19 cellular contexts compared by ENCODE assay signal in genomic region chr2:46966576-46966975, GRCh38. TPM values are rescaled to one million over a fixed set of nuclear protein-coding genes. Genes with fewer than 3 reads are reported as not detected.
DNase-seq lines count a peak whose midpoint lies in the region; ATAC-seq and TF ChIP-seq lines count a peak whose summit lies in the region.
"Had no signal": no experiment of that assay in that cellular context is flagged by ENCODE, and none has a peak within 500 bp of the region (broad histone marks: within the 10 kb centered on the region; RNA-seq: fewer than 3 reads in every experiment).

No MANE protein-coding gene starts in this region.

- H4K20me1 ChIP-seq in PC-3 (ENCODE audit: low read length), result no peaks in the 10 kb centered on the region

- no peak overlapping the region for H2AFZ ChIP-seq in PC-3 (ENCODE audit: low read length)

- BruUV-seq in Caco-2 (replicated peaks; lab: Mats Ljungman, UMichigan) (no TSS peak), PC-3 (replicated peaks; lab: Mats Ljungman, UMichigan) (no TSS peak)

- no peaks in the 10 kb centered on the region for H3K9me2 ChIP-seq in PC-3 (replicated peaks; ENCODE audit: low read length)

- H3K27me3 Mint-ChIP-seq in Caco-2 (ENCODE audit: insufficient read depth, unreplicated experiment), result no peaks in the 10 kb centered on the region
- H3K27me3 Mint-ChIP-seq: activated CD8-positive, alpha-beta memory T cell treated with anti-CD3 and anti-CD28 coated beads, Interleukin-2, amount 10 ng/mL, durations not matched to agents 7 days and 5 days; memory B cell; naive thymus-derived CD8-positive, alpha-beta T cell had no signal

- no peak for TF ChIP-seq EP300 in esophagus muscularis mucosa (IDR thresholded peaks at IDR 0.05)

- H3K36me3 Mint-ChIP-seq in Caco-2 (ENCODE audit: insufficient read depth, unreplicated experiment), result peaks cover 40% of the 10 kb centered on the region

- 94% methylated on average over 5 of the region's 5 CpGs for WGBS in esophagus muscularis mucosa
- WGBS in lower leg skin, 2 donors, result 76 to 86% methylated on average over 5 of the region's 5 CpGs

- H3K27me3 ChIP-seq in Caco-2 (replicated peaks; ENCODE audit: control insufficient read depth, insufficient read depth, low read length) (no peaks in the 10 kb centered on the region), PC-3 (ENCODE audit: low read length) (no peaks in the 10 kb centered on the region), esophagus muscularis mucosa (no peaks in the 10 kb centered on the region), skeletal muscle tissue (ENCODE audit: control insufficient read depth in 3 of 3, insufficient read depth in 3 of 3, low read length in 3 of 3) (no peaks in the 10 kb centered on the region), left ventricle myocardium inferior (ENCODE audit: low read depth) (no peaks in the 10 kb centered on the region)
- H3K27me3 ChIP-seq: SJCRH30 had no signal

- peaks cover 17% of the 10 kb centered on the region; the same call in 1 of the 2 replicates for H3K79me2 ChIP-seq in PC-3 (ENCODE audit: low read length)

- peaks cover 5% of the 10 kb centered on the region for H3F3A ChIP-seq in PC-3 (ENCODE audit: low read length, unreplicated experiment)

- ATAC-seq in PC-3, result no peak
- ATAC-seq in GM19463 (IDR thresholded peaks at IDR 0.05; ENCODE audit: unreplicated experiment), result no peak
- no peak for ATAC-seq in HG03139 (IDR thresholded peaks at IDR 0.05; ENCODE audit: unreplicated experiment)
- ATAC-seq: activated CD8-positive, alpha-beta memory T cell treated with anti-CD3 and anti-CD28 coated beads, Interleukin-2, amount 10 ng/mL, durations not matched to agents 7 days and 5 days; CD8-positive, alpha-beta T cell; naive thymus-derived CD8-positive, alpha-beta T cell had no signal

- no peak overlapping the region for H3K4me3 Mint-ChIP-seq in Caco-2 (ENCODE audit: unreplicated experiment)
- H3K4me3 Mint-ChIP-seq: activated CD8-positive, alpha-beta memory T cell treated with anti-CD3 and anti-CD28 coated beads, Interleukin-2, amount 10 ng/mL, durations not matched to agents 7 days and 5 days; CD8-positive, alpha-beta T cell; memory B cell; naive thymus-derived CD8-positive, alpha-beta T cell; T-helper 2 cell treated with Interferon-gamma antibody and Interleukin-4, amounts not matched to agents 5 μg/mL and 100 μg/mL, for 36 hours had no signal

- H3K9me3 ChIP-seq in Caco-2 (no peaks in the 10 kb centered on the region), PC-3 (ENCODE audit: low read length) (no peaks in the 10 kb centered on the region), esophagus muscularis mucosa (no peaks in the 10 kb centered on the region), skeletal muscle tissue (ENCODE audit: control insufficient read depth in 3 of 3, low read length in 3 of 3) (no peaks in the 10 kb centered on the region), left ventricle myocardium inferior (replicated peaks) (no peaks in the 10 kb centered on the region)
- H3K9me3 ChIP-seq: prostate gland, SJCRH30 had no signal

- 0 out of 2 replicates have a peak, but pooled peaks cover 2% of the 10 kb centered on the region for H3K36me3 ChIP-seq in Caco-2 (ENCODE audit: control insufficient read depth, insufficient read depth, low read length)
- H3K36me3 ChIP-seq in PC-3 (ENCODE audit: low read depth, low read length), result no peaks in the 10 kb centered on the region
- peaks cover 0 to 8% (median 4%) of the 10 kb centered on the region in 4 donors for H3K36me3 ChIP-seq in esophagus muscularis mucosa
- H3K36me3 ChIP-seq in skeletal muscle tissue (ENCODE audit: control insufficient read depth in 3 of 3, insufficient read depth in 3 of 3, low read length in 3 of 3), result peaks cover 0 to 8% (median 5%) of the 10 kb centered on the region in 3 donors
- no peaks in the 10 kb centered on the region for H3K36me3 ChIP-seq in left ventricle myocardium inferior
- H3K36me3 ChIP-seq: prostate gland, SJCRH30 had no signal

- peaks cover 59% of the 10 kb centered on the region for H3K4me1 ChIP-seq in Caco-2
- H3K4me1 ChIP-seq in PC-3 (ENCODE audit: insufficient read depth, low read length), result peaks cover 76% of the 10 kb centered on the region
- H3K4me1 ChIP-seq in esophagus muscularis mucosa, result peaks cover 27 to 87% (median 76%) of the 10 kb centered on the region in 4 donors
- H3K4me1 ChIP-seq in skeletal muscle tissue (ENCODE audit: control insufficient read depth in 3 of 3, insufficient read depth in 3 of 3, low read length in 3 of 3), result peaks cover 27 to 46% (median 32%) of the 10 kb centered on the region in 3 donors
- H3K4me1 ChIP-seq in left ventricle myocardium inferior, result peaks cover 33% of the 10 kb centered on the region
- H3K4me1 ChIP-seq: SJCRH30 had no signal

- POLR2A ChIA-PET in Caco-2 (lab: Charles Lee) (interaction anchor here (0.6 kb wide), 1 partner anchor 45 kb away, joined by 3 read pairs; no protein-coding TSS in a partner anchor), PC-3 (lab: Charles Lee; ENCODE audit: unreplicated experiment) (interaction anchor here (0.6 kb wide), 1 partner anchor 211 kb away, joined by 9 read pairs; no protein-coding TSS in a partner anchor)

- no peaks in the 10 kb centered on the region for H3K9me3 Mint-ChIP-seq in Caco-2 (ENCODE audit: unreplicated experiment)
- H3K9me3 Mint-ChIP-seq: CD8-positive, alpha-beta T cell; memory B cell; naive thymus-derived CD8-positive, alpha-beta T cell; T-helper 2 cell treated with Interferon-gamma antibody and Interleukin-4, amounts not matched to agents 5 μg/mL and 100 μg/mL, for 36 hours had no signal

- no peak overlapping the region for H3K9ac ChIP-seq in PC-3 (ENCODE audit: low read length)
- no peak overlapping the region for H3K9ac ChIP-seq in skeletal muscle tissue (ENCODE audit: low read depth in 1 of 3, low read length in 3 of 3)

- intact Hi-C loops in Caco-2 (cut with micrococcal nuclease; ENCODE audit: unreplicated experiment) (no loop called here), PC-3 (cut with micrococcal nuclease) (loop anchor here (5.0 kb wide), 1 partner anchor 49 kb away; the partner anchor contains the start of gene MCFD2), esophagus muscularis mucosa (cut with DNase I) (no loop called here), left ventricle myocardium inferior (cut with micrococcal nuclease) (no loop called here), lower leg skin (cut with DNase I; ENCODE audit: low total_unique reads) (no loop called here)

- CTCF ChIA-PET in Caco-2 (lab: Charles Lee), result interaction anchor here (0.6 kb wide), 2 partner anchors 23 to 738 kb away, joined by 3 read pairs; no protein-coding TSS in a partner anchor
- CTCF ChIA-PET in PC-3 (lab: Charles Lee), result interaction anchor here (0.6 to 0.7 kb wide), 2 partner anchors 77 to 932 kb away, joined by 5 read pairs; no protein-coding TSS in a partner anchor

- H3K27ac ChIP-seq in PC-3 (ENCODE audit: low read length) (peak overlapping the region; percentile 72), esophagus muscularis mucosa (replicated peaks in 1 of 4) (peak overlapping the region; percentile 69 to 83 (median 76)), skeletal muscle tissue (ENCODE audit: low read depth, low read length) (peak overlapping the region; percentile 92), left ventricle myocardium inferior (replicated peaks) (no peak overlapping the region)
- H3K27ac ChIP-seq: SJCRH30 had no signal

- H3K4me1 Mint-ChIP-seq in Caco-2 (ENCODE audit: low read depth, unreplicated experiment), result peaks cover 39% of the 10 kb centered on the region

- peak overlapping the region; percentile 59; the same call in 1 of the 2 replicates for H3K4me2 ChIP-seq in PC-3 (ENCODE audit: low read length)

- no peak for DNase-seq in Caco-2
- peak; percentile 38 for DNase-seq in PC-3
- no peak for DNase-seq in esophagus muscularis mucosa (ENCODE audit: extremely low spot score)
- DNase-seq in left ventricle myocardium inferior, result no peak
- DNase-seq in lower leg skin (ENCODE audit: low spot score in 2 of 2), result no peak
- DNase-seq: activated CD8-positive, alpha-beta memory T cell treated with anti-CD3 and anti-CD28 coated beads, Interleukin-2, amount 10 ng/mL, durations not matched to agents 7 days and 5 days; activated effector memory CD4-positive, alpha-beta T cell treated with anti-CD3 and anti-CD28 coated beads, Interleukin-2, amount 50 U/mL, for 16 hours; CD8-positive, alpha-beta T cell; naive thymus-derived CD8-positive, alpha-beta T cell; NCI-H1092; NCI-H526 treated with DMSO at 0.1 percent for 48 hours; SJCRH30; stimulated activated naive CD4-positive, alpha-beta T cell had no signal

- peak overlapping the region; percentile 80 for H3K27ac Mint-ChIP-seq in Caco-2 (ENCODE audit: unreplicated experiment)
- H3K27ac Mint-ChIP-seq: activated CD8-positive, alpha-beta memory T cell treated with anti-CD3 and anti-CD28 coated beads, Interleukin-2, amount 10 ng/mL, durations not matched to agents 7 days and 5 days; CD8-positive, alpha-beta T cell; memory B cell; T-helper 2 cell treated with Interferon-gamma antibody and Interleukin-4, amounts not matched to agents 5 μg/mL and 100 μg/mL, for 36 hours had no signal

- H3K4me3 ChIP-seq in Caco-2 (ENCODE audit: low read depth, low read length) (no peak overlapping the region), PC-3 (ENCODE audit: low read length) (no peak overlapping the region), esophagus muscularis mucosa (no peak overlapping the region), skeletal muscle tissue (ENCODE audit: low read length in 3 of 3) (no peak overlapping the region), left ventricle myocardium inferior (no peak overlapping the region), lower leg skin (ENCODE audit: low read depth, poor library complexity, severe bottlenecking) (no peak overlapping the region)
- H3K4me3 ChIP-seq: prostate gland, SJCRH30 had no signal

- TF ChIP-seq POLR2A in esophagus muscularis mucosa (IDR thresholded peaks at IDR 0.05; ENCODE audit: low read depth), result no peak
- TF ChIP-seq POLR2A in lower leg skin (IDR thresholded peaks at IDR 0.05), result no peak

- no peak for TF ChIP-seq CTCF in Caco-2 (IDR thresholded peaks at IDR 0.05; ENCODE audit: insufficient read depth in 1 of 2, low read depth in 1 of 2, low read length in 1 of 2, severe bottlenecking in 1 of 2, unreplicated experiment in 1 of 2)
- no peak for TF ChIP-seq CTCF in PC-3 (conservative IDR thresholded peaks at IDR 0.05; ENCODE audit: low read depth, low read length)
- TF ChIP-seq CTCF in esophagus muscularis mucosa (IDR thresholded peaks at IDR 0.05), result no peak
- no peak for TF ChIP-seq CTCF in left ventricle myocardium inferior (IDR thresholded peaks at IDR 0.05; ENCODE audit: borderline replicate concordance)
- no peak for TF ChIP-seq CTCF in lower leg skin (IDR thresholded peaks at IDR 0.05)

RNA-seq across cellular contexts. Expression of gene TTC7A, which starts 25.6 kb away (rescaled TPM):
- total RNA-seq in Caco-2 (2022) (58.7 and 60.0 TPM in 2 replicates), PC-3 (2014; rRNA removed) (21.8 and 24.2 TPM in 2 replicates), esophagus muscularis mucosa (10 to 100 TPM; 17.1 to 38.0 (median 24.8) TPM), skeletal muscle tissue (5.7 TPM), left ventricle myocardium inferior (8.2 TPM), lower leg skin (10 to 100 TPM; 42.3 to 54.9 (median 43.4) TPM)

RNA-seq across cellular contexts. Expression of gene MCFD2, which starts 51.0 kb away (rescaled TPM):
- total RNA-seq in Caco-2 (2022), result 142 and 156 TPM in 2 replicates
- 91.9 and 112 TPM in 2 replicates for total RNA-seq in PC-3 (2014; rRNA removed)
- total RNA-seq in esophagus muscularis mucosa, result 10 to 100 TPM; 61.9 to 89.5 (median 74.2) TPM
- total RNA-seq in skeletal muscle tissue, result 36.0 TPM
- 61.2 TPM for total RNA-seq in left ventricle myocardium inferior
- total RNA-seq in lower leg skin, result 10 to 100 TPM; 32.4 to 43.3 (median 36.1) TPM
